16 cellular contexts compared by ENCODE assay signal in the genomic region with DNA sequence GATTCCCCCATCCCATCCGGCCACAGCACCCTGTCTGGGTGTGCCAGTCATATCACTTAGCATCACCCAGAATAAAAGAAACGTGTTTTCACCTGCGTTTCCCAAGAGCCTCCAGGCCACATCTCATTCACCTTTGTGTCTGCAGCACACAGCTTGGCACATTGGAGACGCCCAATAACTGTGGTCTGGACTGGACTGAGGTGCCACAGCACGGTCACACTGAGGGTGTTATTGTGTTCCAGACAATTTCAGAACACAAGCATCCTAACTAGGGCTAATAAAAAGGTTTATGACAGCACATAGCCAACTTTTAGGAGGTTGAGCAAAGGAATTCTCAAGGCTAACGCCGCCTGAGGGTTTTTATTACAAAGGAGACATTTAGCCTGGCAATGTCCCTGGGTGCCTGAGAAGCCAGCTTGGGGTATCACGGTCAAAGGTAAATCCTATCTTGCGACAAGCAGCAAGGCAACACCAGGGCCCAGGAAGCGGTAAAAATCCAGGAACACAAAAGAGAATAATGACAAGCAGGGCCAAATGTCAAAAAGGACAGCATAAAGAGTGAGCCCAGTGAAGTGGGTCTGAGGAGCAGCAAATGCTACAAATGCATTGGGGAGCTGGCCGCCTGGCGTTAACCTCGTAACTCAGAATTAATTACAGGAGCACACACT. TPM values are rescaled to one million over a fixed set of nuclear protein-coding genes. Genes with fewer than 3 reads are reported as not detected.
DNase-seq lines count a peak whose midpoint lies in the region; ATAC-seq, FAIRE-seq and TF ChIP-seq lines count a peak whose summit lies in the region.
"Had no signal": no experiment of that assay in that cellular context is flagged by ENCODE, and none has a peak within 500 bp of the region (broad histone marks: within the 10 kb centered on the region; RNA-seq: fewer than 3 reads in every experiment).

No MANE protein-coding gene starts in this region.

- TF ChIP-seq EP300 in HepG2 (IDR thresholded peaks at IDR 0.05; ENCODE audit: low read depth in 2 of 2, low read length in 2 of 2) (no peak), HepG2 (CRISPR knock-in tag; IDR thresholded peaks at IDR 0.05; ENCODE audit: borderline replicate concordance) (no peak)

- ATAC-seq in HepG2, result no peak
- no peak for ATAC-seq in HG02970 (IDR thresholded peaks at IDR 0.05; ENCODE audit: low FRiP score, unreplicated experiment)
- no peak for ATAC-seq in GM18868 (IDR thresholded peaks at IDR 0.05; ENCODE audit: unreplicated experiment)
- ATAC-seq: activated T-helper 17 cell treated with anti-CD3 and anti-CD28 coated beads, Interleukin-2, amount 50 U/mL, for 72 hours; effector memory CD8-positive, alpha-beta T cell; left lobe of liver; upper lobe of right lung had no signal

- peak overlapping the region; percentile 12; the same call in 1 of the 2 replicates for H3K4me2 ChIP-seq in HepG2 (ENCODE audit: low read depth, low read length)

- 73% methylated on average over 13 of the region's 13 CpGs for WGBS in HUES64
- WGBS in HepG2 (ENCODE audit: low lambda C conversion rate), result 92% methylated on average over 13 of the region's 13 CpGs

- in situ Hi-C loops in HepG2 (cut with HindIII; ENCODE audit: extremely low pct_ligation_motif_present, low pct_unique_long_range_greater_than_20kb), result loop anchor here (5.0 kb wide), 1 partner anchor 70 kb away; no protein-coding TSS in a partner anchor

- TF ChIP-seq POLR2A in HepG2 (IDR thresholded peaks at IDR 0.05; ENCODE audit: insufficient read depth in 1 of 2, low read depth in 2 of 2, low read length in 2 of 2), result no peak

- no TSS peak for BruUV-seq in HepG2 (replicated peaks; lab: Mats Ljungman, UMichigan)

- no peak for TF ChIP-seq RAD21 in HepG2 (CRISPR knock-in tag; IDR thresholded peaks at IDR 0.05)

- H3K36me3 ChIP-seq in HUES64 (ENCODE audit: insufficient read depth, low read length) (no peaks in the 10 kb centered on the region), HepG2 (replicated peaks in 1 of 2; ENCODE audit: control insufficient read depth in 1 of 2, insufficient read depth in 2 of 2, low read length in 2 of 2) (no peaks in the 10 kb centered on the region)
- H3K36me3 ChIP-seq: upper lobe of right lung had no signal

- H3K27me3 ChIP-seq in HUES64 (ENCODE audit: insufficient read depth, low read length) (peaks cover 28% of the 10 kb centered on the region), HepG2 (ENCODE audit: control insufficient read depth in 1 of 2, insufficient read depth in 2 of 2, low read length in 2 of 2) (no peaks in the 10 kb centered on the region; a peak in 1 of 5 replicates)

- H3K9me3 ChIP-seq in HUES64 (ENCODE audit: insufficient read depth, low read depth, low read length), result no peaks in the 10 kb centered on the region
- no peaks in the 10 kb centered on the region for H3K9me3 ChIP-seq in HepG2 (ENCODE audit: low read length)
- H3K9me3 ChIP-seq: upper lobe of right lung had no signal

- DNase-seq in RWPE1 (ENCODE audit: low spot score) (no peak), HepG2 (ENCODE audit: low spot score) (no peak)
- no peak for DNase-seq in activated CD8-positive, alpha-beta memory T cell treated with anti-CD3 and anti-CD28 coated beads, Interleukin-2, amount 50 U/mL, for 48 hours
- no peak for DNase-seq in activated naive CD4-positive, alpha-beta T cell treated with Interleukin-2 at 50 U/mL for 16 hours
- DNase-seq: activated CD4-positive, alpha-beta T cell treated with anti-CD3 and anti-CD28 coated beads, Interleukin-2, amount 10 ng/mL, durations not matched to agents 7 days and 5 days; effector memory CD8-positive, alpha-beta T cell; KG1; T-helper 2 cell; upper lobe of right lung had no signal

- POLR2A ChIA-PET in RWPE1 (lab: Yijun Ruan, JAX; ENCODE audit: low non-redundant PET) (no interaction called here), HepG2 (lab: Yijun Ruan, JAX) (interaction anchor here (0.6 to 2.7 kb wide), 4 partner anchors 10 to 210 kb away, joined by 3 to 13 read pairs (median 5); no protein-coding TSS in a partner anchor)

- FAIRE-seq in HepG2 (lab: Jason Lieb, UNC), result no peak
- FAIRE-seq: frontal cortex had no signal

- H3K27ac ChIP-seq in 22Rv1, result peak overlapping the region; percentile 63
- peak overlapping the region; percentile 94 for H3K27ac ChIP-seq in HUES64 (ENCODE audit: low read depth, low read length)
- peak overlapping the region; percentile 84 for H3K27ac ChIP-seq in RWPE1
- H3K27ac ChIP-seq in HepG2 (ENCODE audit: extremely low read length, insufficient read depth, low read length), result no peak overlapping the region
- H3K27ac ChIP-seq: upper lobe of right lung had no signal

- H3K4me3 ChIP-seq in HUES64 (ENCODE audit: low read length) (peak overlapping the region; percentile 72), HepG2 (replicated peaks in 1 of 3; ENCODE audit: insufficient read depth in 1 of 3, low read depth in 2 of 3, low read length in 3 of 3) (no peak overlapping the region)
- H3K4me3 ChIP-seq: upper lobe of right lung had no signal

- no peaks in the 10 kb centered on the region for H4K20me1 ChIP-seq in HepG2 (ENCODE audit: insufficient read depth, low read length)

- CTCF ChIA-PET in RWPE1 (lab: Yijun Ruan, JAX), result interaction anchor here (0.6 to 1.3 kb wide), 5 partner anchors 14 to 75 kb away, joined by 3 to 6 read pairs (median 3); no protein-coding TSS in a partner anchor
- CTCF ChIA-PET in HepG2 (lab: Yijun Ruan, JAX; ENCODE audit: low intra/inter-chr PET ratio, low total read pairs), result no interaction called here

- peaks cover 60% of the 10 kb centered on the region for H3K4me1 ChIP-seq in HUES64 (ENCODE audit: insufficient read depth, low read length)
- peaks cover 78% of the 10 kb centered on the region for H3K4me1 ChIP-seq in HepG2 (ENCODE audit: insufficient read depth, low read length)

- no peak overlapping the region for H2AFZ ChIP-seq in HepG2 (ENCODE audit: low read length)

- peaks cover 63% of the 10 kb centered on the region for H3K79me2 ChIP-seq in HepG2 (ENCODE audit: insufficient read depth, low read length)

- peak overlapping the region; percentile 62; the same call in 1 of the 2 replicates for H3K9ac ChIP-seq in HUES64 (ENCODE audit: low read depth, low read length)
- no peak overlapping the region for H3K9ac ChIP-seq in HepG2 (ENCODE audit: insufficient read depth, low read depth, low read length)

- TF ChIP-seq CTCF in 22Rv1 (IDR thresholded peaks at IDR 0.05) (no peak), RWPE1 (conservative IDR thresholded peaks at IDR 0.05; ENCODE audit: low read depth) (no peak), HepG2 (CRISPR knock-in tag; IDR thresholded peaks at IDR 0.05) (no peak)

- intact Hi-C loops in HepG2 (cut with micrococcal nuclease; ENCODE audit: unreplicated experiment), result no loop called here

TF ChIP-seq in HepG2, 621 proteins besides CTCF, POLR2A, EP300 and RAD21:
- TF ChIP-seq REL (CRISPR knock-in tag; conservative IDR thresholded peaks at IDR 0.05) (no peak), ZNF839 (CRISPR knock-in tag; IDR thresholded peaks at IDR 0.05; ENCODE audit: borderline replicate concordance) (no peak), MTA3 (CRISPR knock-in tag; IDR thresholded peaks at IDR 0.05) (no peak), RBFOX2 (IDR thresholded peaks at IDR 0.05; ENCODE audit: low read depth, low read length) (no peak), NPAS2 (CRISPR knock-in tag; IDR thresholded peaks at IDR 0.05; ENCODE audit: borderline replicate concordance) (no peak), ZNF431 (CRISPR knock-in tag; IDR thresholded peaks at IDR 0.05; ENCODE audit: borderline replicate concordance, low read depth) (no peak), ZNF292 (CRISPR knock-in tag; IDR thresholded peaks at IDR 0.05; ENCODE audit: borderline replicate concordance, low read depth) (no peak), MYC (CRISPR knock-in tag; IDR thresholded peaks at IDR 0.05; ENCODE audit: borderline replicate concordance) (no peak)
- TF ChIP-seq, protein P1, sequence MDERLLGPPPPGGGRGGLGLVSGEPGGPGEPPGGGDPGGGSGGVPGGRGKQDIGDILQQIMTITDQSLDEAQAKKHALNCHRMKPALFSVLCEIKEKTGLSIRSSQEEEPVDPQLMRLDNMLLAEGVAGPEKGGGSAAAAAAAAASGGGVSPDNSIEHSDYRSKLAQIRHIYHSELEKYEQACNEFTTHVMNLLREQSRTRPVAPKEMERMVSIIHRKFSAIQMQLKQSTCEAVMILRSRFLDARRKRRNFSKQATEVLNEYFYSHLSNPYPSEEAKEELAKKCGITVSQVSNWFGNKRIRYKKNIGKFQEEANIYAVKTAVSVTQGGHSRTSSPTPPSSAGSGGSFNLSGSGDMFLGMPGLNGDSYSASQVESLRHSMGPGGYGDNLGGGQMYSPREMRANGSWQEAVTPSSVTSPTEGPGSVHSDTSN (CRISPR knock-in tag; IDR thresholded peaks at IDR 0.05), result no peak

RNA-seq across cellular contexts. Expression of a gene that starts 3.4 kb away (rescaled TPM):
- polyA plus RNA-seq in HUES64 (2013, experiment 1 of 2), result 11.5 TPM
- 12.9 TPM for polyA plus RNA-seq in HUES64 (2013, experiment 2 of 2)
- total RNA-seq in HepG2 (2016; rRNA removed; fragmentation: Illumina TruSeq; extraction: Trizol), result 22.1 and 25.7 TPM in 2 replicates
- 6.6 and 7.8 TPM in 2 replicates for total RNA-seq in HepG2 (2016; cell fraction: cytosol; rRNA removed; fragmentation: Illumina TruSeq; extraction: Trizol; ENCODE audit: low read depth)
- 22.0 TPM in 2 replicates for total RNA-seq in HepG2 (2016; cell fraction: insoluble cytoplasmic fraction; rRNA removed; fragmentation: Illumina TruSeq; extraction: Trizol)
- 24.1 and 27.0 TPM in 2 replicates for total RNA-seq in HepG2 (2016; cell fraction: membrane; rRNA removed; fragmentation: Illumina TruSeq; extraction: Trizol)
- total RNA-seq in HepG2 (2016; cell fraction: nucleus; rRNA removed; fragmentation: Illumina TruSeq; extraction: Trizol), result 16.1 and 18.9 TPM in 2 replicates
- polyA plus RNA-seq in HepG2 (2011; rRNA removed), result 15.1 and 17.6 TPM in 2 replicates
- 8.9 and 12.7 TPM in 2 replicates for polyA plus RNA-seq in HepG2 (2011; cell fraction: cytosol; rRNA removed)
- polyA plus RNA-seq in HepG2 (2011; cell fraction: nucleus; rRNA removed), result 8.2 and 9.7 TPM in 2 replicates
- 15.0 and 16.1 TPM in 2 replicates for polyA plus RNA-seq in HepG2 (2012)
- polyA plus RNA-seq in HepG2 (2016; cell fraction: cytosol; fragmentation: Illumina TruSeq; extraction: Trizol; ENCODE audit: low read depth), result 7.5 and 8.4 TPM in 2 replicates
- polyA plus RNA-seq in HepG2 (2016; cell fraction: insoluble cytoplasmic fraction; fragmentation: Illumina TruSeq; extraction: Trizol; ENCODE audit: low read depth), result 26.8 and 28.4 TPM in 2 replicates
- 20.6 and 23.6 TPM in 2 replicates for polyA plus RNA-seq in HepG2 (2016; cell fraction: membrane; fragmentation: Illumina TruSeq; extraction: Trizol; ENCODE audit: low read depth)
- 23.9 and 24.1 TPM in 2 replicates for polyA plus RNA-seq in HepG2 (2016; cell fraction: nucleus; fragmentation: Illumina TruSeq; extraction: Trizol; ENCODE audit: insufficient read depth, low read depth)
- polyA minus RNA-seq in HepG2 (2011; rRNA and poly(A)+ RNA removed; ENCODE audit: low replicate concordance), result 8.0 and 15.3 TPM in 2 replicates
- 10.9 and 14.4 TPM in 2 replicates for polyA minus RNA-seq in HepG2 (2011; cell fraction: cytosol; rRNA and poly(A)+ RNA removed)
- polyA minus RNA-seq in HepG2 (2011; cell fraction: nucleus; rRNA and poly(A)+ RNA removed), result 20.1 and 23.4 TPM in 2 replicates
- total RNA-seq: activated CD4-positive, alpha-beta T cell treated with anti-CD3 and anti-CD28 coated beads, Interleukin-2, amount 10 ng/mL, durations not matched to agents 7 days and 5 days had no signal
